ENCODE assay signal across 15 cellular contexts in genomic region chr2:143940720-143941119, GRCh38.
"Had no signal": no experiment of that assay in that cellular context is flagged by ENCODE, and none has a peak within 500 bp of the region (broad histone marks: within the 10 kb centered on the region; RNA-seq: fewer than 3 reads in every experiment).

No MANE protein-coding gene starts in this region.

- DNase-seq: cerebellar nuclear complex; foreskin keratinocyte; kidney glomerular epithelial cell; lower lobe of right lung; midbrain; psoas muscle; stimulated activated CD4-positive, alpha-beta T cell treated with anti-CD3 and anti-CD28 coated beads, Interleukin-4, amount 100 ng/mL, for 1 hour; stimulated activated CD8-positive, alpha-beta memory T cell treated with anti-CD3 and anti-CD28 coated beads, Interleukin-4, amount 100 ng/mL, for 48 hours; stimulated activated naive CD8-positive, alpha-beta T cell treated with anti-CD3 and anti-CD28 coated beads, Interleukin-15, Interleukin-2, amounts not matched to agents 100 U/mL and 50 U/mL, for 24 hours; tibial artery had no signal

- H3K36me3 ChIP-seq: lower lobe of right lung, tibial artery had no signal

- H3K4me3 ChIP-seq: lower lobe of right lung, psoas muscle, smooth muscle cell had no signal

- H3K4me1 ChIP-seq: foreskin keratinocyte had no signal

- H3K27me3 ChIP-seq: tibial artery had no signal

- ATAC-seq: foreskin keratinocyte; left lobe of liver; lower lobe of right lung; natural killer cell treated with Interleukin-12 subunit alpha and Interleukin-12 subunit beta and Interleukin-15 and Interleukin-18, amount 100 ng/mL, for 72 hours; psoas muscle; stimulated activated effector memory CD8-positive, alpha-beta T cell treated with anti-CD3 and anti-CD28 coated beads, Interleukin-12 subunit alpha, Interleukin-12 subunit beta, amount 100 ng/mL, for 72 hours; stimulated activated naive CD8-positive, alpha-beta T cell treated with anti-CD3 and anti-CD28 coated beads, Interleukin-15, Interleukin-2, amounts not matched to agents 100 U/mL and 50 U/mL, for 24 hours had no signal

- H3K27ac ChIP-seq: foreskin keratinocyte, lower lobe of right lung, neutrophil, psoas muscle had no signal

- H3K4me2 ChIP-seq: smooth muscle cell had no signal

- H3K9me3 ChIP-seq: lower lobe of right lung, neutrophil, psoas muscle, tibial artery had no signal
